Comparison of ENCODE assay signal across 18 cellular contexts in the genomic region with DNA sequence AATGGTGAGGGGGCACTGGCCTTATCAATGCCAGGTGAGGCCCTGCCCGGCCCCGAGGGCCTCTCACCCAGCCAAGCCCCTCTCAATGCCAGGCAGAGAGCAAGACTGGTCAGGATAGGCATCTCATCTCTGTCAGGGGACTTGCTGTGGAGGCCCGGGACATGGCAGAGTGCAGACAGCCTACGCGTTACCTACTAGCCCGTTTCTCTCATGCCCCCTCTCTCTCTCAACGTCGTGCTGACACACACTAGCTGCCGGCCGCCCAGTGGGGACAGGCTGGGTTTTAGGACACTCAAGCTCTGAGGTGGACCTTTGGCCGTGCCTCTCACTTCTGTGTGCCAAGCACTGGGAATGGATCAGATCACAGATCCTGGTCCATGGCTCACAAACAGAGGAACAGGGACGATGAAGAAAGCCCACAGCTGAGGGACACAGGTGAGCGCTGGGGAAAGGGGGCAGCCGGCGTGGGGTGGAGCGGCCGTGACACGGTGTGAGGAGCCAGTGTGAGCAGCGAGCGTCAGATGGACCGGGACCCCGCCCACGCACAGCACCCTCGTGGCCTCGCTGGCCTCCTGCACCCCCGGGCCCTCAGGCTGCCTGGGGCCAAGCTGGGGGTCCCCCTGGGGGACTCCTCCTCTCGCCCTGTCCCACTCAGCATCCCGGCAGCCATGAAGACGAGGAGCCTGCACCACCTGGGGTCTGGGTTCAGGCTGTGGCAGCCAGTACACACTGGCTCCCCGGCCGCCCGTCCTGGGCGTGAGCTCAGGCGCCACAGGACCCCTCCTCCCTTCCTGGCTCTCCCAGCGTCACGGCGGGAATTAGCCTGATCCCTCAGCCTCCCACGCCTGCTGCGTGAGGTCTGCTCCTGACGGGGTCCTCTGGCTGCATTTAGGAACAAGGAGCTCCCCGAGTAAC.
A peak's percentile ranks its signal among the peaks of the same experiment; 100 is the strongest.
DNase-seq lines count a peak whose midpoint lies in the region; ATAC-seq, FAIRE-seq and TF ChIP-seq lines count a peak whose summit lies in the region.
"Had no signal": no experiment of that assay in that cellular context is flagged by ENCODE, and none has a peak within 500 bp of the region (broad histone marks: within the 10 kb centered on the region; RNA-seq: fewer than 3 reads in every experiment).

No MANE protein-coding gene starts in this region.

- H3K79me2 ChIP-seq in neural progenitor cell (ENCODE audit: low read depth): no peaks in the 10 kb centered on the region

- no peak overlapping the region for H3K27ac ChIP-seq in CD8-positive, alpha-beta T cell (ENCODE audit: low read depth, low read length)
- H3K27ac ChIP-seq in kidney (ENCODE audit: low read depth in 2 of 2, low read length in 2 of 2): no peak overlapping the region
- no peak overlapping the region for H3K27ac ChIP-seq in neural progenitor cell
- H3K27ac ChIP-seq: GM23248 had no signal

- no peak overlapping the region for H3K4me3 Mint-ChIP-seq in CD8-positive, alpha-beta T cell
- H3K4me3 Mint-ChIP-seq in neural progenitor cell: no peak overlapping the region

- POLR2A ChIA-PET in CD8-positive, alpha-beta T cell (lab: Charles Lee): no interaction called here

- no peaks in the 10 kb centered on the region for H3K27me3 ChIP-seq in CD8-positive, alpha-beta T cell (ENCODE audit: insufficient read depth, low read length)
- H3K27me3 ChIP-seq in neural progenitor cell: no peaks in the 10 kb centered on the region

- H3F3A ChIP-seq in neural progenitor cell (ENCODE audit: low read depth): peaks cover 14% of the 10 kb centered on the region

- no peak overlapping the region for H3K4me3 ChIP-seq in CD8-positive, alpha-beta T cell (ENCODE audit: low read depth, low read length)
- H3K4me3 ChIP-seq in kidney (ENCODE audit: low read length in 2 of 2) (no peak overlapping the region), neural progenitor cell (no peak overlapping the region)
- H3K4me3 ChIP-seq: GM23248 had no signal

- H3K36me3 Mint-ChIP-seq in CD8-positive, alpha-beta T cell: peaks cover 81% of the 10 kb centered on the region
- H3K36me3 Mint-ChIP-seq in neural progenitor cell: peaks cover 18% of the 10 kb centered on the region

- H2AFZ ChIP-seq in neural progenitor cell (replicated peaks): no peak overlapping the region
- H2AFZ ChIP-seq: GM23248 had no signal

- no peak for ATAC-seq in Right ventricle myocardium inferior
- no peak for ATAC-seq in left ventricle myocardium superior
- ATAC-seq in CD8-positive, alpha-beta T cell: no peak
- ATAC-seq: HCT116 had no signal

- no peaks in the 10 kb centered on the region for H3K9me3 Mint-ChIP-seq in CD8-positive, alpha-beta T cell
- peaks cover 6% of the 10 kb centered on the region for H3K9me3 Mint-ChIP-seq in neural progenitor cell

- no peaks in the 10 kb centered on the region for H3K9me3 ChIP-seq in CD8-positive, alpha-beta T cell (ENCODE audit: low read length)
- H3K9me3 ChIP-seq in kidney (ENCODE audit: control insufficient read depth in 1 of 2, low read length in 2 of 2) (no peaks in the 10 kb centered on the region), neural progenitor cell (ENCODE audit: low read depth) (no peaks in the 10 kb centered on the region)

- H3K9ac ChIP-seq in kidney (ENCODE audit: low read length in 2 of 2): no peak overlapping the region
- H3K9ac ChIP-seq in neural progenitor cell: no peak overlapping the region
- H3K9ac ChIP-seq: GM23248 had no signal

- H3K27ac Mint-ChIP-seq in CD8-positive, alpha-beta T cell: peak overlapping the region; percentile 77
- peak overlapping the region; percentile 42 for H3K27ac Mint-ChIP-seq in neural progenitor cell

- DNase-seq in Right ventricle myocardium inferior (ENCODE audit: missing footprints): peak; percentile 59
- no peak for DNase-seq in left ventricle myocardium superior
- DNase-seq in CD8-positive, alpha-beta T cell: no peak
- peak; percentile 59 for DNase-seq in kidney
- DNase-seq in neural progenitor cell (ENCODE audit: low spot score): peak; percentile 32
- DNase-seq in T-helper 9 cell: no peak
- no peak for DNase-seq in NCI-H187 (lab: John Stamatoyannopoulos, UW)
- no peak for DNase-seq in CD1c-positive myeloid dendritic cell (ENCODE audit: extremely low spot score)
- DNase-seq: AML-193; DMS 273 treated with DMSO at 0.1 percent for 48 hours; GM23248; IMR-90; NCI-H1417; NCI-H2029 treated with DMSO at 0.1 percent for 48 hours; NCI-H2227 treated with DMSO at 0.1 percent for 48 hours; NCI-H524 treated with DMSO at 0.1 percent for 48 hours; NK-92 treated with Interleukin-12 subunit alpha and Interleukin-12 subunit beta, amount 100 ng/mL, for 24 hours had no signal

- no peaks in the 10 kb centered on the region for H3K27me3 Mint-ChIP-seq in CD8-positive, alpha-beta T cell (ENCODE audit: low read depth)
- H3K27me3 Mint-ChIP-seq in neural progenitor cell (ENCODE audit: insufficient read depth, low read depth): peaks cover 7% of the 10 kb centered on the region

- H3K36me3 ChIP-seq in CD8-positive, alpha-beta T cell (ENCODE audit: insufficient read depth, low read length): peaks cover 59% of the 10 kb centered on the region
- H3K36me3 ChIP-seq in kidney (ENCODE audit: control insufficient read depth in 1 of 2, insufficient read depth in 2 of 2, low read length in 2 of 2): no peaks in the 10 kb centered on the region
- no peaks in the 10 kb centered on the region for H3K36me3 ChIP-seq in neural progenitor cell

- H4K20me1 ChIP-seq in neural progenitor cell (ENCODE audit: low read depth): no peaks in the 10 kb centered on the region

- no peak overlapping the region for H3K4me2 ChIP-seq in neural progenitor cell

- H3K4me1 ChIP-seq in CD8-positive, alpha-beta T cell (ENCODE audit: insufficient read depth, low read length): peaks cover 69% of the 10 kb centered on the region
- H3K4me1 ChIP-seq in kidney (ENCODE audit: control insufficient read depth in 1 of 2, insufficient read depth in 1 of 2, low read depth in 1 of 2, low read length in 2 of 2): peaks cover 4 to 6% of the 10 kb centered on the region in 2 donors
- H3K4me1 ChIP-seq in neural progenitor cell: peaks cover 18% of the 10 kb centered on the region

- intact Hi-C loops in Right ventricle myocardium inferior (cut with DNase I): no loop called here
- intact Hi-C loops in left ventricle myocardium superior (cut with micrococcal nuclease): no loop called here
- intact Hi-C loops in CD8-positive, alpha-beta T cell (cut with DNase I, micrococcal nuclease): no loop called here
- intact Hi-C loops in kidney (cut with DNase I): no loop called here

- CTCF ChIA-PET in CD8-positive, alpha-beta T cell (lab: Charles Lee): no interaction called here

- no peak for FAIRE-seq in kidney (lab: Jason Lieb, UNC)

- TF ChIP-seq CTCF in CD8-positive, alpha-beta T cell (IDR thresholded peaks at IDR 0.05): no peak
- TF ChIP-seq CTCF in kidney (IDR thresholded peaks at IDR 0.05; ENCODE audit: borderline replicate concordance, extremely low read depth, insufficient read depth): no peak
- no peak for TF ChIP-seq CTCF in neural progenitor cell (IDR thresholded peaks at IDR 0.05)

- peaks cover 64% of the 10 kb centered on the region for H3K4me1 Mint-ChIP-seq in CD8-positive, alpha-beta T cell (ENCODE audit: low read depth)
- H3K4me1 Mint-ChIP-seq in neural progenitor cell: peaks cover 52% of the 10 kb centered on the region

Comparison
In these comparisons a context has a peak if more than half of its experiments do, and no peak if none do; other contexts are left out.
1. DNase-seq: peak in Right ventricle myocardium inferior (single experiment), kidney (single experiment) and neural progenitor cell (single experiment); none in left ventricle myocardium superior (single experiment), CD8-positive, alpha-beta T cell (0 of 7), T-helper 9 cell (single experiment), NCI-H187 (0 of 2) and CD1c-positive myeloid dendritic cell (single experiment).